13 cellular contexts compared by ENCODE assay signal in genomic region chr6:113457156-113457555, GRCh38.
DNase-seq lines count a peak whose midpoint lies in the region; ATAC-seq and TF ChIP-seq lines count a peak whose summit lies in the region.
"Had no signal": no experiment of that assay in that cellular context is flagged by ENCODE, and none has a peak within 500 bp of the region (broad histone marks: within the 10 kb centered on the region; RNA-seq: fewer than 3 reads in every experiment).

No MANE protein-coding gene starts in this region.

- CTCF ChIA-PET in PC-9 (lab: Charles Lee), result no interaction called here

- H3F3A ChIP-seq in smooth muscle cell (ENCODE audit: low read depth) (peaks cover 4% of the 10 kb centered on the region), PC-9 (ENCODE audit: insufficient read depth, low read depth) (no peaks in the 10 kb centered on the region)

- H3K36me3 ChIP-seq in smooth muscle cell (ENCODE audit: low read depth) (no peaks in the 10 kb centered on the region), PC-9 (ENCODE audit: low read depth) (no peaks in the 10 kb centered on the region)

- peak overlapping the region; percentile 78 for H2AFZ ChIP-seq in smooth muscle cell (ENCODE audit: low read depth)
- no peak overlapping the region for H2AFZ ChIP-seq in PC-9

- H3K27ac ChIP-seq in smooth muscle cell (ENCODE audit: low read depth) (peak overlapping the region; percentile 76), PC-9 (no peak overlapping the region)

- no TSS peak for BruUV-seq in PC-9 (replicated peaks; lab: Mats Ljungman, UMichigan)

- H3K27me3 ChIP-seq in smooth muscle cell (ENCODE audit: low read depth) (no peaks in the 10 kb centered on the region), PC-9 (ENCODE audit: insufficient read depth, low read depth) (no peaks in the 10 kb centered on the region)

- H3K9me3 ChIP-seq in smooth muscle cell (replicated peaks; ENCODE audit: low read depth), result no peaks in the 10 kb centered on the region
- peaks cover 3% of the 10 kb centered on the region; the same call in 1 of the 2 replicates for H3K9me3 ChIP-seq in PC-9 (ENCODE audit: insufficient read depth, low read depth)

- H3K79me2 ChIP-seq in smooth muscle cell (ENCODE audit: low read depth) (no peaks in the 10 kb centered on the region), PC-9 (ENCODE audit: low read depth) (no peaks in the 10 kb centered on the region)

- ATAC-seq in GM19351 (IDR thresholded peaks at IDR 0.05; ENCODE audit: unreplicated experiment) (no peak), HG03175 (IDR thresholded peaks at IDR 0.05; ENCODE audit: unreplicated experiment) (no peak)

- intact Hi-C loops in PC-9 (cut with micrococcal nuclease; ENCODE audit: unreplicated experiment), result no loop called here

- H3K9ac ChIP-seq in smooth muscle cell (ENCODE audit: low read depth), result peak overlapping the region; percentile 25

- peaks cover 20% of the 10 kb centered on the region for H3K4me1 ChIP-seq in smooth muscle cell (ENCODE audit: low read depth)
- peaks cover 8% of the 10 kb centered on the region for H3K4me1 ChIP-seq in PC-9 (replicated peaks; ENCODE audit: insufficient read depth)

- peak overlapping the region; percentile 67 for H3K4me2 ChIP-seq in smooth muscle cell
- H3K4me2 ChIP-seq in PC-9, result no peak overlapping the region

- WGBS in smooth muscle cell (ENCODE audit: low lambda C conversion rate), result 28% methylated on average over 4 of the region's 4 CpGs

- H4K20me1 ChIP-seq in smooth muscle cell (ENCODE audit: low read depth) (no peaks in the 10 kb centered on the region), PC-9 (ENCODE audit: insufficient read depth) (no peaks in the 10 kb centered on the region)

- H3K9me2 ChIP-seq in PC-9 (ENCODE audit: insufficient read depth), result no peaks in the 10 kb centered on the region

- TF ChIP-seq CTCF in HFF-Myc (IDR thresholded peaks at IDR 0.05; ENCODE audit: low read depth, low read length, missing control alignments) (no peak), smooth muscle cell (IDR thresholded peaks at IDR 0.05; ENCODE audit: borderline replicate concordance, insufficient read depth, poor library complexity, severe bottlenecking) (no peak), PC-9 (conservative IDR thresholded peaks at IDR 0.05) (no peak)

- POLR2A ChIA-PET in PC-9 (lab: Charles Lee; ENCODE audit: unreplicated experiment), result no interaction called here

- peak; percentile 48 for DNase-seq in HFF-Myc (ENCODE audit: extremely low read depth, low read depth)
- DNase-seq in astrocyte of the hippocampus (ENCODE audit: low read depth, low spot score), result peak; percentile 93
- peak; percentile 86 for DNase-seq in iris pigment epithelial cell (ENCODE audit: low read depth)
- no peak for DNase-seq in smooth muscle cell (lab: John Stamatoyannopoulos, UW; ENCODE audit: unreplicated experiment)
- DNase-seq in pons (ENCODE audit: low spot score), result no peak
- DNase-seq in PC-9, result no peak
- DNase-seq: activated naive CD4-positive, alpha-beta T cell treated with Interleukin-2 at 50 U/mL for 16 hours; dermis blood vessel endothelial cell; head of caudate nucleus; NCI-H1436 treated with DMSO at 0.1 percent for 48 hours; NCI-H82 had no signal

- H3K4me3 ChIP-seq in HFF-Myc (replicated peaks; ENCODE audit: low read depth, low read length), result no peak overlapping the region
- peak overlapping the region; percentile 1 for H3K4me3 ChIP-seq in smooth muscle cell
- no peak overlapping the region for H3K4me3 ChIP-seq in PC-9

Comparison
In these comparisons a context has a peak if more than half of its experiments do, and no peak if none do; other contexts are left out.
1. DNase-seq: peak in HFF-Myc (single experiment), astrocyte of the hippocampus (single experiment) and iris pigment epithelial cell (single experiment); none in smooth muscle cell (single experiment), pons (single experiment) and PC-9 (0 of 2).